12 cellular contexts compared by ENCODE assay signal in the genomic region with DNA sequence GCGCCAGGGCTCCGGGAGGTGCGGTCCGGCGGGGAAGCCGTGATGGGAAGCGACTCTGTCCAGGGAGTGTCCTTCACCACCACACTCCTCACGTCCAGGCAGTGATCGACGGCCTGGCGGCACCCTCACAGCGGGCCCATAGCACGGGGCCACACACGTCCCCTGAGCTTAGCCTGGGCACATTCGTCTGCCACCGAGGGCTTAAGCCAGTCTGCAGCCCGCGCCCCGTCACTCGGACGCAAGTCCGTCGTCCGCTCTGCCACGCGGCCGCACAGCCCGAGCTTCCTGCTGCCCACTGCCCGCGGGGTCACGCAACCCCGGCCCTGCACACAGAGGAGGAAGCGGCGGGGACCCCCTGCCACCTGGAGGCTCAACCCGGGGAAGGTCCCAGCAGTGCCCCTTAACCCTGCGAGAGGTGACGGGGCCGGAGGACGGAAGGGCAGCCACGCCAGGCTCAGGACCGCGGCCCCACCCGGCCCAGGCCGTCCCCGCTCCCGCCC. TPM values are rescaled to one million over a fixed set of nuclear protein-coding genes. Genes with fewer than 3 reads are reported as not detected.
A peak's percentile ranks its signal among the peaks of the same experiment; 100 is the strongest.
DNase-seq lines count a peak whose midpoint lies in the region; ATAC-seq and TF ChIP-seq lines count a peak whose summit lies in the region.
"Had no signal": no experiment of that assay in that cellular context is flagged by ENCODE, and none has a peak within 500 bp of the region (broad histone marks: within the 10 kb centered on the region; RNA-seq: fewer than 3 reads in every experiment).

No MANE protein-coding gene starts in this region.

- no peaks in the 10 kb centered on the region for H3K9me3 Mint-ChIP-seq in activated T-helper 1 cell treated with anti-CD3 and anti-CD28 coated beads, Interleukin-12 subunit alpha, Interleukin-12 subunit beta, Interleukin-2, Interleukin-4 antibody, amounts not matched to agents 30 ng/mL and 10 ng/mL and 1 ng/mL, durations not matched to agents 14 hours and 24 hours and 36 hours

- ATAC-seq in mucosa of descending colon: peak; percentile 2

- H3K36me3 Mint-ChIP-seq in activated T-helper 1 cell treated with anti-CD3 and anti-CD28 coated beads, Interleukin-12 subunit alpha, Interleukin-12 subunit beta, Interleukin-2, Interleukin-4 antibody, amounts not matched to agents 30 ng/mL and 10 ng/mL and 1 ng/mL, durations not matched to agents 14 hours and 24 hours and 36 hours (ENCODE audit: low read depth): no peaks in the 10 kb centered on the region

- intact Hi-C loops in mucosa of descending colon (cut with DNase I, micrococcal nuclease): loop anchor here in 1 of 2 donors (10.0 kb wide), 1 partner anchor 402 kb away; no protein-coding TSS in a partner anchor
- intact Hi-C loops in thyroid gland (cut with DNase I): loop anchor here (5.0 kb wide), 1 partner anchor 189 kb away; no protein-coding TSS in a partner anchor
- intact Hi-C loops in activated T-helper 1 cell treated with anti-CD3 and anti-CD28 coated beads, Interleukin-12 subunit alpha, Interleukin-12 subunit beta, Interleukin-2, Interleukin-4 antibody, amounts not matched to agents 30 ng/mL and 10 ng/mL and 1 ng/mL, durations not matched to agents 14 hours and 24 hours and 36 hours (cut with micrococcal nuclease): no loop called here

- peaks cover 0 to 5% of the 10 kb centered on the region in 2 donors for H3K9me3 ChIP-seq in esophagus (ENCODE audit: control insufficient read depth in 2 of 2, insufficient read depth in 1 of 2, low read depth in 1 of 2, low read length in 1 of 2)
- H3K9me3 ChIP-seq in mucosa of descending colon: no peaks in the 10 kb centered on the region
- H3K9me3 ChIP-seq in thyroid gland: no peaks in the 10 kb centered on the region
- H3K9me3 ChIP-seq: adrenal gland had no signal

- H3K4me1 ChIP-seq in esophagus (ENCODE audit: control insufficient read depth in 2 of 2, insufficient read depth in 2 of 2, low read length in 1 of 2) (peaks cover 21 to 24% of the 10 kb centered on the region in 2 donors), mucosa of descending colon (ENCODE audit: low read depth) (peaks cover 26% of the 10 kb centered on the region), thyroid gland (peaks cover 20 to 35% of the 10 kb centered on the region in 2 donors)

- TF ChIP-seq CTCF in mucosa of descending colon (IDR thresholded peaks at IDR 0.05): no peak
- TF ChIP-seq CTCF in thyroid gland (IDR thresholded peaks at IDR 0.05): no peak

- peaks cover 12% of the 10 kb centered on the region for H3K4me1 Mint-ChIP-seq in activated T-helper 1 cell treated with anti-CD3 and anti-CD28 coated beads, Interleukin-12 subunit alpha, Interleukin-12 subunit beta, Interleukin-2, Interleukin-4 antibody, amounts not matched to agents 30 ng/mL and 10 ng/mL and 1 ng/mL, durations not matched to agents 14 hours and 24 hours and 36 hours (ENCODE audit: low read depth)

- peaks cover 0 to 32% of the 10 kb centered on the region in 2 donors for H3K27me3 ChIP-seq in esophagus (ENCODE audit: control insufficient read depth in 1 of 2, insufficient read depth in 2 of 2, low read length in 2 of 2)
- H3K27me3 ChIP-seq in thyroid gland: peaks cover 16% of the 10 kb centered on the region

- H3K27ac Mint-ChIP-seq in activated T-helper 1 cell treated with anti-CD3 and anti-CD28 coated beads, Interleukin-12 subunit alpha, Interleukin-12 subunit beta, Interleukin-2, Interleukin-4 antibody, amounts not matched to agents 30 ng/mL and 10 ng/mL and 1 ng/mL, durations not matched to agents 14 hours and 24 hours and 36 hours: no peak overlapping the region

- H3K4me3 Mint-ChIP-seq in activated T-helper 1 cell treated with anti-CD3 and anti-CD28 coated beads, Interleukin-12 subunit alpha, Interleukin-12 subunit beta, Interleukin-2, Interleukin-4 antibody, amounts not matched to agents 30 ng/mL and 10 ng/mL and 1 ng/mL, durations not matched to agents 14 hours and 24 hours and 36 hours: no peak overlapping the region

- H3K27ac ChIP-seq in esophagus (ENCODE audit: low read depth in 2 of 2, low read length in 1 of 2) (peak overlapping the region; percentile 44 to 89), thyroid gland (peak overlapping the region; percentile 53 to 95 (median 66))

- peak in 1 of 2 donors; percentile 8 for TF ChIP-seq POLR2A in thyroid gland (IDR thresholded peaks at IDR 0.05)

- H3K27me3 Mint-ChIP-seq in activated T-helper 1 cell treated with anti-CD3 and anti-CD28 coated beads, Interleukin-12 subunit alpha, Interleukin-12 subunit beta, Interleukin-2, Interleukin-4 antibody, amounts not matched to agents 30 ng/mL and 10 ng/mL and 1 ng/mL, durations not matched to agents 14 hours and 24 hours and 36 hours (ENCODE audit: insufficient read depth): peaks cover 52% of the 10 kb centered on the region

- H3K36me3 ChIP-seq in esophagus (ENCODE audit: control insufficient read depth in 2 of 2, insufficient read depth in 2 of 2, low read length in 1 of 2) (peaks cover 0 to 3% of the 10 kb centered on the region in 2 donors), mucosa of descending colon (ENCODE audit: low read depth) (no peaks in the 10 kb centered on the region), thyroid gland (no peaks in the 10 kb centered on the region)
- H3K36me3 ChIP-seq: adrenal gland had no signal

- WGBS in esophagus, 2 donors: 5 to 8% methylated on average over 40 to 46 of the region's 46 CpGs
- WGBS in thyroid gland, 2 donors: 4% methylated on average over 12 of the region's 46 CpGs; no CpG with 5 or more reads in 1 of the 2 donors

- DNase-seq in NCI-H69 (lab: John Stamatoyannopoulos, UW) (peak; percentile 46), mucosa of descending colon (peak in 1 of 3 donors; percentile 46), thyroid gland (no peak), MV-4-11 (lab: John Stamatoyannopoulos, UW) (no peak), DMS79 treated with DMSO at 0.1 percent for 48 hours (lab: John Stamatoyannopoulos, UW) (no peak), NCI-H146 treated with DMSO at 0.1 percent for 48 hours (lab: John Stamatoyannopoulos, UW; ENCODE audit: unreplicated experiment) (no peak)
- DNase-seq in activated T-helper 1 cell treated with anti-CD3 and anti-CD28 coated beads, Interleukin-12 subunit alpha, Interleukin-12 subunit beta, Interleukin-2, Interleukin-4 antibody, amounts not matched to agents 30 ng/mL and 10 ng/mL and 1 ng/mL, durations not matched to agents 14 hours and 24 hours and 36 hours (ENCODE audit: low spot score): no peak
- DNase-seq: adrenal gland; Calu3; NCI-H2171; stimulated activated CD4-positive, alpha-beta T cell treated with anti-CD3 and anti-CD28 coated beads, Interleukin-1b, Interleukin-23, amount 100 ng/mL, for 48 hours had no signal

- H3K4me3 ChIP-seq in esophagus (ENCODE audit: low read depth in 1 of 2, low read length in 2 of 2) (peak overlapping the region; percentile 20 to 51), mucosa of descending colon (no peak overlapping the region), thyroid gland (replicated peaks in 1 of 3) (peak overlapping the region in 1 of 3 donors; percentile 73)

RNA-seq across cellular contexts. Expression of gene TBX2, which starts 3.0 kb away (rescaled TPM):
- polyA plus RNA-seq in esophagus: 1 to 10 TPM; 5.6 to 6.2 TPM
- 1 to 10 TPM; 6.6 to 9.0 (median 8.2) TPM for total RNA-seq in mucosa of descending colon
- 10 to 100 TPM in 2 of 4 donors, 1 to 10 TPM in 2; 5.3 to 20.2 (median 11.0) TPM for total RNA-seq in thyroid gland
- not detected in 2 replicates for total RNA-seq in activated T-helper 1 cell treated with anti-CD3 and anti-CD28 coated beads, Interleukin-12 subunit alpha, Interleukin-12 subunit beta, Interleukin-2, Interleukin-4 antibody, amounts not matched to agents 30 ng/mL and 10 ng/mL and 1 ng/mL, durations not matched to agents 14 hours and 24 hours and 36 hours

RNA-seq across cellular contexts. Expression of gene TBX4, which starts 55.6 kb away (rescaled TPM):
- polyA plus RNA-seq in esophagus: under 1 TPM in 1 of 2 donors, not detected in 1; 0.01 TPM
- total RNA-seq in mucosa of descending colon: not detected
- total RNA-seq in thyroid gland: under 1 TPM in 1 of 4 donors, not detected in 3; 0.54 TPM
- total RNA-seq in activated T-helper 1 cell treated with anti-CD3 and anti-CD28 coated beads, Interleukin-12 subunit alpha, Interleukin-12 subunit beta, Interleukin-2, Interleukin-4 antibody, amounts not matched to agents 30 ng/mL and 10 ng/mL and 1 ng/mL, durations not matched to agents 14 hours and 24 hours and 36 hours: not detected in 2 replicates
- total RNA-seq: Calu3 had no signal
